In genomic region chr4:156972370-156972980, GRCh38 we compare ENCODE assay signal across 8 cellular contexts. TPM values are rescaled to one million over a fixed set of nuclear protein-coding genes. Genes with fewer than 3 reads are reported as not detected.
A peak's percentile ranks its signal among the peaks of the same experiment; 100 is the strongest.
DNase-seq lines count a peak whose midpoint lies in the region; ATAC-seq and TF ChIP-seq lines count a peak whose summit lies in the region.

No MANE protein-coding gene starts in this region.

- no peaks in the 10 kb centered on the region for H3K9me2 ChIP-seq in PC-9 (ENCODE audit: insufficient read depth)
- no peaks in the 10 kb centered on the region for H3K9me2 ChIP-seq in neural cell (ENCODE audit: insufficient read depth, low read length)

- H3K79me2 ChIP-seq in ACC112 (ENCODE audit: control insufficient read depth, insufficient read depth, low read length, unreplicated experiment) (peaks cover 32% of the 10 kb centered on the region), PC-9 (ENCODE audit: low read depth) (peaks cover 24% of the 10 kb centered on the region), neural cell (replicated peaks; ENCODE audit: insufficient read depth, low read length) (peaks cover 13% of the 10 kb centered on the region)

- intact Hi-C loops in PC-9 (cut with micrococcal nuclease; ENCODE audit: unreplicated experiment): loop anchor here (1.0 to 10.0 kb wide), 2 partner anchors 27 to 1018 kb away; partner anchors contain the start of gene CTSO

- TF ChIP-seq RAD21 in neural cell (conservative IDR thresholded peaks at IDR 0.05): no peak

- ATAC-seq in HG03520 (IDR thresholded peaks at IDR 0.05; ENCODE audit: unreplicated experiment): no peak
- no peak for ATAC-seq in GM19463 (IDR thresholded peaks at IDR 0.05; ENCODE audit: unreplicated experiment)

- H3K4me2 ChIP-seq in PC-9 (peak overlapping the region; percentile 68), neural cell (ENCODE audit: low read length) (no peak overlapping the region)

- H3K4me1 ChIP-seq in ACC112 (ENCODE audit: control insufficient read depth, insufficient read depth, low read length, unreplicated experiment) (peaks cover 52% of the 10 kb centered on the region), PC-9 (replicated peaks; ENCODE audit: insufficient read depth) (peaks cover 14% of the 10 kb centered on the region), esophagus (ENCODE audit: control insufficient read depth in 2 of 2, insufficient read depth in 2 of 2, low read length in 1 of 2) (peaks cover 0 to 4% of the 10 kb centered on the region in 2 donors)

- H3K36me3 ChIP-seq in ACC112 (ENCODE audit: insufficient read depth, low read length): no peaks in the 10 kb centered on the region
- H3K36me3 ChIP-seq in PC-9 (ENCODE audit: low read depth): no peaks in the 10 kb centered on the region
- H3K36me3 ChIP-seq in esophagus (ENCODE audit: control insufficient read depth in 2 of 2, insufficient read depth in 2 of 2, low read length in 1 of 2): no peaks in the 10 kb centered on the region
- H3K36me3 ChIP-seq in neural cell (ENCODE audit: insufficient read depth, low read length): no peaks in the 10 kb centered on the region

- H3K27me3 ChIP-seq in ACC112 (ENCODE audit: insufficient read depth, low read length) (no peaks in the 10 kb centered on the region), PC-9 (ENCODE audit: insufficient read depth, low read depth) (no peaks in the 10 kb centered on the region), esophagus (ENCODE audit: control insufficient read depth in 1 of 2, insufficient read depth in 2 of 2, low read length in 2 of 2) (no peaks in the 10 kb centered on the region), neural cell (ENCODE audit: insufficient read depth, low read depth, low read length) (no peaks in the 10 kb centered on the region)

- DNase-seq in PC-9: no peak
- no peak for DNase-seq in stimulated activated CD4-positive, alpha-beta T cell treated with anti-CD3 and anti-CD28 coated beads, Interleukin-2, amount 100 ng/mL, for 24 hours
- DNase-seq in DMS79 treated with DMSO at 0.1 percent for 48 hours (lab: John Stamatoyannopoulos, UW): no peak

- H3K4me3 ChIP-seq in ACC112 (ENCODE audit: low read depth, low read length) (peak overlapping the region; percentile 94), PC-9 (peak overlapping the region; percentile 71; the same call in 1 of the 2 replicates), esophagus (ENCODE audit: low read depth in 1 of 2, low read length in 2 of 2) (peak overlapping the region; percentile 67 to 85), neural cell (ENCODE audit: low read length) (peak overlapping the region; percentile 75)

- POLR2A ChIA-PET in PC-9 (lab: Charles Lee; ENCODE audit: unreplicated experiment): no interaction called here

- no peaks in the 10 kb centered on the region for H3K9me3 ChIP-seq in PC-9 (ENCODE audit: insufficient read depth, low read depth)
- no peaks in the 10 kb centered on the region for H3K9me3 ChIP-seq in esophagus (ENCODE audit: control insufficient read depth in 2 of 2, insufficient read depth in 1 of 2, low read depth in 1 of 2, low read length in 1 of 2)
- no peaks in the 10 kb centered on the region for H3K9me3 ChIP-seq in neural cell (ENCODE audit: low read length)

- CTCF ChIA-PET in PC-9 (lab: Charles Lee): interaction anchor here (1.4 kb wide), 1 partner anchor 26 kb away, joined by 3 read pairs; no protein-coding TSS in a partner anchor

- BruUV-seq in PC-9 (replicated peaks; lab: Mats Ljungman, UMichigan): TSS peak; percentile 17

- H3K27ac ChIP-seq in ACC112 (ENCODE audit: low read depth, low read length) (peak overlapping the region; percentile 16; the same call in 1 of the 2 replicates), PC-9 (no peak overlapping the region), esophagus (ENCODE audit: low read depth in 2 of 2, low read length in 1 of 2) (peak overlapping the region; percentile 81), neural cell (ENCODE audit: low read length) (no peak overlapping the region)

- 12 to 18% methylated on average over 8 of the region's 8 CpGs for WGBS in esophagus, 2 donors

- no peak for TF ChIP-seq EP300 in neural cell (conservative IDR thresholded peaks at IDR 0.05; ENCODE audit: poor library complexity, severe bottlenecking)

- H3K9ac ChIP-seq in neural cell (ENCODE audit: low read length): no peak overlapping the region

- TF ChIP-seq CTCF in PC-9 (conservative IDR thresholded peaks at IDR 0.05) (no peak), neural cell (IDR thresholded peaks at IDR 0.05; ENCODE audit: poor library complexity, severe bottlenecking) (no peak)

- H3F3A ChIP-seq in PC-9 (ENCODE audit: insufficient read depth, low read depth): no peaks in the 10 kb centered on the region
- H3F3A ChIP-seq in neural cell (ENCODE audit: insufficient read depth, low read length, poor library complexity, severe bottlenecking): peaks cover 3% of the 10 kb centered on the region

- H4K20me1 ChIP-seq in PC-9 (ENCODE audit: insufficient read depth): no peaks in the 10 kb centered on the region
- no peaks in the 10 kb centered on the region for H4K20me1 ChIP-seq in neural cell (ENCODE audit: insufficient read depth)

- H2AFZ ChIP-seq in ACC112 (ENCODE audit: low read length, unreplicated experiment): peak overlapping the region; percentile 34
- H2AFZ ChIP-seq in PC-9: peak overlapping the region; percentile 79
- H2AFZ ChIP-seq in neural cell (ENCODE audit: low read depth, low read length): no peak overlapping the region

TF ChIP-seq in neural cell, 6 proteins besides CTCF, POLR2A, EP300 and RAD21:
- TF ChIP-seq EZH2 (IDR thresholded peaks at IDR 0.05; ENCODE audit: borderline replicate concordance, insufficient read depth, low read length, poor library complexity, severe bottlenecking) (no peak), SMC3 (conservative IDR thresholded peaks at IDR 0.05; ENCODE audit: poor library complexity) (no peak), POLR2AphosphoS5 (IDR thresholded peaks at IDR 0.05) (no peak), TAF1 (IDR thresholded peaks at IDR 0.05; ENCODE audit: low read depth) (no peak), MXI1 (conservative IDR thresholded peaks at IDR 0.05; ENCODE audit: poor library complexity, severe bottlenecking) (no peak)
- TF ChIP-seq, protein P1, sequence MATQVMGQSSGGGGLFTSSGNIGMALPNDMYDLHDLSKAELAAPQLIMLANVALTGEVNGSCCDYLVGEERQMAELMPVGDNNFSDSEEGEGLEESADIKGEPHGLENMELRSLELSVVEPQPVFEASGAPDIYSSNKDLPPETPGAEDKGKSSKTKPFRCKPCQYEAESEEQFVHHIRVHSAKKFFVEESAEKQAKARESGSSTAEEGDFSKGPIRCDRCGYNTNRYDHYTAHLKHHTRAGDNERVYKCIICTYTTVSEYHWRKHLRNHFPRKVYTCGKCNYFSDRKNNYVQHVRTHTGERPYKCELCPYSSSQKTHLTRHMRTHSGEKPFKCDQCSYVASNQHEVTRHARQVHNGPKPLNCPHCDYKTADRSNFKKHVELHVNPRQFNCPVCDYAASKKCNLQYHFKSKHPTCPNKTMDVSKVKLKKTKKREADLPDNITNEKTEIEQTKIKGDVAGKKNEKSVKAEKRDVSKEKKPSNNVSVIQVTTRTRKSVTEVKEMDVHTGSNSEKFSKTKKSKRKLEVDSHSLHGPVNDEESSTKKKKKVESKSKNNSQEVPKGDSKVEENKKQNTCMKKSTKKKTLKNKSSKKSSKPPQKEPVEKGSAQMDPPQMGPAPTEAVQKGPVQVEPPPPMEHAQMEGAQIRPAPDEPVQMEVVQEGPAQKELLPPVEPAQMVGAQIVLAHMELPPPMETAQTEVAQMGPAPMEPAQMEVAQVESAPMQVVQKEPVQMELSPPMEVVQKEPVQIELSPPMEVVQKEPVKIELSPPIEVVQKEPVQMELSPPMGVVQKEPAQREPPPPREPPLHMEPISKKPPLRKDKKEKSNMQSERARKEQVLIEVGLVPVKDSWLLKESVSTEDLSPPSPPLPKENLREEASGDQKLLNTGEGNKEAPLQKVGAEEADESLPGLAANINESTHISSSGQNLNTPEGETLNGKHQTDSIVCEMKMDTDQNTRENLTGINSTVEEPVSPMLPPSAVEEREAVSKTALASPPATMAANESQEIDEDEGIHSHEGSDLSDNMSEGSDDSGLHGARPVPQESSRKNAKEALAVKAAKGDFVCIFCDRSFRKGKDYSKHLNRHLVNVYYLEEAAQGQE (IDR thresholded peaks at IDR 0.05; ENCODE audit: borderline replicate concordance): no peak

RNA-seq across cellular contexts. Expression of gene PDGFC, which starts 0.9 kb away (rescaled TPM):
- total RNA-seq in PC-9 (2021): 28.7 and 33.1 TPM in 2 replicates
- 1 to 10 TPM in 1 of 2 donors, under 1 TPM in 1; 0.98 to 2.4 TPM for polyA plus RNA-seq in esophagus
- polyA plus RNA-seq in neural cell: 3.8 and 6.7 TPM in 2 replicates
- polyA minus RNA-seq in neural cell: 14.6 and 19.1 TPM in 2 replicates

Comparison
In these comparisons a context has a peak if more than half of its experiments do, and no peak if none do; other contexts are left out.
1. H3K27ac ChIP-seq: peak in ACC112 (single experiment) and esophagus (2 of 2); none in PC-9 (single experiment) and neural cell (single experiment).
2. Peak in every context shown above with its lines, with median percentiles within 50 percentile points of each other: H3K4me3 ChIP-seq.